Comparison of ENCODE assay signal across 1 cellular context in the genomic region with DNA sequence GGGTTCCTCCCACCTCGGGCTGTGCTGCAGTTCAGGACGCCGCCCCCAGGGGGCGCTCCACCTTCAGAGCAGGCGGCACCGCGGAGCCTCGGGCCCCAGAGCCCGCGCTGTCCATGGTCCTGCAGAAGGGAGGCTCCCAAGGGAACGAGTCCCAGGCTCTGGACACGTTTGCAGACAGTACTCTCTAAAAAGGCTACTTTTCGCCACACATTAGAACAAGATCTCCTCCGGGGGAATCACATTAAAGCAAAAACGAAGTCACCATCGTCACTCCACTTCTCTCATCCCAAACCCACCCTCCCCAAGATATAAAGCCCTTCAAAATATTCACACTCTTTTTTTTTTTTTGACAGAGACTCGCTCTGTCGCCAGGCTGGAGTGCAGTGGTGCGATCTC.
A peak's percentile ranks its signal among the peaks of the same experiment; 100 is the strongest.
TF ChIP-seq lines count a peak whose summit lies in the region.

No MANE protein-coding gene starts in this region.

TF ChIP-seq in K562, 482 proteins besides CTCF, POLR2A, EP300 and RAD21 (continued from another document and continues in another):
- no peak for TF ChIP-seq KDM2B (CRISPR knock-in tag; IDR thresholded peaks at IDR 0.05)
- TF ChIP-seq SMAD1 (IDR thresholded peaks at IDR 0.05; ENCODE audit: low read depth, low read length, partially characterized antibody), result no peak
- TF ChIP-seq TCFL5 (CRISPR knock-in tag; conservative IDR thresholded peaks at IDR 0.05), result no peak
- peak; percentile 89 for TF ChIP-seq GABPB1 (CRISPR knock-in tag; IDR thresholded peaks at IDR 0.05)
- TF ChIP-seq, protein P1, sequence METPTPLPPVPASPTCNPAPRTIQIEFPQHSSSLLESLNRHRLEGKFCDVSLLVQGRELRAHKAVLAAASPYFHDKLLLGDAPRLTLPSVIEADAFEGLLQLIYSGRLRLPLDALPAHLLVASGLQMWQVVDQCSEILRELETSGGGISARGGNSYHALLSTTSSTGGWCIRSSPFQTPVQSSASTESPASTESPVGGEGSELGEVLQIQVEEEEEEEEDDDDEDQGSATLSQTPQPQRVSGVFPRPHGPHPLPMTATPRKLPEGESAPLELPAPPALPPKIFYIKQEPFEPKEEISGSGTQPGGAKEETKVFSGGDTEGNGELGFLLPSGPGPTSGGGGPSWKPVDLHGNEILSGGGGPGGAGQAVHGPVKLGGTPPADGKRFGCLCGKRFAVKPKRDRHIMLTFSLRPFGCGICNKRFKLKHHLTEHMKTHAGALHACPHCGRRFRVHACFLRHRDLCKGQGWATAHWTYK (CRISPR knock-in tag; IDR thresholded peaks at IDR 0.05), result no peak
- no peak for TF ChIP-seq GTF2F1 (IDR thresholded peaks at IDR 0.05; ENCODE audit: low read depth, low read length)
- TF ChIP-seq, protein P2, sequence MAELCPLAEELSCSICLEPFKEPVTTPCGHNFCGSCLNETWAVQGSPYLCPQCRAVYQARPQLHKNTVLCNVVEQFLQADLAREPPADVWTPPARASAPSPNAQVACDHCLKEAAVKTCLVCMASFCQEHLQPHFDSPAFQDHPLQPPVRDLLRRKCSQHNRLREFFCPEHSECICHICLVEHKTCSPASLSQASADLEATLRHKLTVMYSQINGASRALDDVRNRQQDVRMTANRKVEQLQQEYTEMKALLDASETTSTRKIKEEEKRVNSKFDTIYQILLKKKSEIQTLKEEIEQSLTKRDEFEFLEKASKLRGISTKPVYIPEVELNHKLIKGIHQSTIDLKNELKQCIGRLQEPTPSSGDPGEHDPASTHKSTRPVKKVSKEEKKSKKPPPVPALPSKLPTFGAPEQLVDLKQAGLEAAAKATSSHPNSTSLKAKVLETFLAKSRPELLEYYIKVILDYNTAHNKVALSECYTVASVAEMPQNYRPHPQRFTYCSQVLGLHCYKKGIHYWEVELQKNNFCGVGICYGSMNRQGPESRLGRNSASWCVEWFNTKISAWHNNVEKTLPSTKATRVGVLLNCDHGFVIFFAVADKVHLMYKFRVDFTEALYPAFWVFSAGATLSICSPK (IDR thresholded peaks at IDR 0.05; ENCODE audit: borderline replicate concordance), result no peak
- no peak for TF ChIP-seq ZFP1 (CRISPR knock-in tag; IDR thresholded peaks at IDR 0.05)
- TF ChIP-seq GABPB2 (CRISPR knock-in tag; conservative IDR thresholded peaks at IDR 0.05), result no peak
- TF ChIP-seq POLR3G (IDR thresholded peaks at IDR 0.05; ENCODE audit: extremely low read depth, insufficient read length, insufficient replicate concordance), result no peak
- no peak for TF ChIP-seq THRAP3 (IDR thresholded peaks at IDR 0.05; ENCODE audit: borderline replicate concordance)
- 0 out of 2 replicates have a peak, but pooled peaks have one; percentile 34 for TF ChIP-seq CBX5 (IDR thresholded peaks at IDR 0.05; ENCODE audit: borderline replicate concordance, low read depth)
- TF ChIP-seq L3MBTL2 (IDR thresholded peaks at IDR 0.05), result no peak; the same call in 1 of the 2 replicates
- TF ChIP-seq ETV5 (CRISPR knock-in tag; IDR thresholded peaks at IDR 0.05; ENCODE audit: low read depth), result peak; percentile 92
- no peak for TF ChIP-seq FOSL1 (tag; conservative IDR thresholded peaks at IDR 0.05)
- peak; percentile 92; the same call in 1 of the 2 replicates for TF ChIP-seq ZNF224 (CRISPR knock-in tag; IDR thresholded peaks at IDR 0.05)
- TF ChIP-seq E2F3 (CRISPR knock-in tag; IDR thresholded peaks at IDR 0.05), result 0 out of 2 replicates have a peak, but pooled peaks have one; percentile 23
- no peak for TF ChIP-seq NFIC (IDR thresholded peaks at IDR 0.05)
- TF ChIP-seq, protein P3, sequence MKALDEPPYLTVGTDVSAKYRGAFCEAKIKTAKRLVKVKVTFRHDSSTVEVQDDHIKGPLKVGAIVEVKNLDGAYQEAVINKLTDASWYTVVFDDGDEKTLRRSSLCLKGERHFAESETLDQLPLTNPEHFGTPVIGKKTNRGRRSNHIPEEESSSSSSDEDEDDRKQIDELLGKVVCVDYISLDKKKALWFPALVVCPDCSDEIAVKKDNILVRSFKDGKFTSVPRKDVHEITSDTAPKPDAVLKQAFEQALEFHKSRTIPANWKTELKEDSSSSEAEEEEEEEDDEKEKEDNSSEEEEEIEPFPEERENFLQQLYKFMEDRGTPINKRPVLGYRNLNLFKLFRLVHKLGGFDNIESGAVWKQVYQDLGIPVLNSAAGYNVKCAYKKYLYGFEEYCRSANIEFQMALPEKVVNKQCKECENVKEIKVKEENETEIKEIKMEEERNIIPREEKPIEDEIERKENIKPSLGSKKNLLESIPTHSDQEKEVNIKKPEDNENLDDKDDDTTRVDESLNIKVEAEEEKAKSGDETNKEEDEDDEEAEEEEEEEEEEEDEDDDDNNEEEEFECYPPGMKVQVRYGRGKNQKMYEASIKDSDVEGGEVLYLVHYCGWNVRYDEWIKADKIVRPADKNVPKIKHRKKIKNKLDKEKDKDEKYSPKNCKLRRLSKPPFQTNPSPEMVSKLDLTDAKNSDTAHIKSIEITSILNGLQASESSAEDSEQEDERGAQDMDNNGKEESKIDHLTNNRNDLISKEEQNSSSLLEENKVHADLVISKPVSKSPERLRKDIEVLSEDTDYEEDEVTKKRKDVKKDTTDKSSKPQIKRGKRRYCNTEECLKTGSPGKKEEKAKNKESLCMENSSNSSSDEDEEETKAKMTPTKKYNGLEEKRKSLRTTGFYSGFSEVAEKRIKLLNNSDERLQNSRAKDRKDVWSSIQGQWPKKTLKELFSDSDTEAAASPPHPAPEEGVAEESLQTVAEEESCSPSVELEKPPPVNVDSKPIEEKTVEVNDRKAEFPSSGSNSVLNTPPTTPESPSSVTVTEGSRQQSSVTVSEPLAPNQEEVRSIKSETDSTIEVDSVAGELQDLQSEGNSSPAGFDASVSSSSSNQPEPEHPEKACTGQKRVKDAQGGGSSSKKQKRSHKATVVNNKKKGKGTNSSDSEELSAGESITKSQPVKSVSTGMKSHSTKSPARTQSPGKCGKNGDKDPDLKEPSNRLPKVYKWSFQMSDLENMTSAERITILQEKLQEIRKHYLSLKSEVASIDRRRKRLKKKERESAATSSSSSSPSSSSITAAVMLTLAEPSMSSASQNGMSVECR (CRISPR knock-in tag; IDR thresholded peaks at IDR 0.05), result peak; percentile 98
- no peak for TF ChIP-seq NRF1 (conservative IDR thresholded peaks at IDR 0.05 in 1 of 2, IDR thresholded peaks at IDR 0.05 in 1 of 2)
- TF ChIP-seq, protein P4, sequence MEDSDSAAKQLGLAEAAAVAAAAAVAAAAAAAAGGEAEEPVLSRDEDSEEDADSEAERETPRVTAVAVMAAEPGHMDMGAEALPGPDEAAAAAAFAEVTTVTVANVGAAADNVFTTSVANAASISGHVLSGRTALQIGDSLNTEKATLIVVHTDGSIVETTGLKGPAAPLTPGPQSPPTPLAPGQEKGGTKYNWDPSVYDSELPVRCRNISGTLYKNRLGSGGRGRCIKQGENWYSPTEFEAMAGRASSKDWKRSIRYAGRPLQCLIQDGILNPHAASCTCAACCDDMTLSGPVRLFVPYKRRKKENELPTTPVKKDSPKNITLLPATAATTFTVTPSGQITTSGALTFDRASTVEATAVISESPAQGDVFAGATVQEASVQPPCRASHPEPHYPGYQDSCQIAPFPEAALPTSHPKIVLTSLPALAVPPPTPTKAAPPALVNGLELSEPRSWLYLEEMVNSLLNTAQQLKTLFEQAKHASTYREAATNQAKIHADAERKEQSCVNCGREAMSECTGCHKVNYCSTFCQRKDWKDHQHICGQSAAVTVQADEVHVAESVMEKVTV (CRISPR knock-in tag; IDR thresholded peaks at IDR 0.05), result peak; percentile 97
- peak; percentile 99 for TF ChIP-seq EHMT2 (IDR thresholded peaks at IDR 0.05)
- TF ChIP-seq PPARD (CRISPR knock-in tag; IDR thresholded peaks at IDR 0.05), result no peak
- TF ChIP-seq, protein P5, sequence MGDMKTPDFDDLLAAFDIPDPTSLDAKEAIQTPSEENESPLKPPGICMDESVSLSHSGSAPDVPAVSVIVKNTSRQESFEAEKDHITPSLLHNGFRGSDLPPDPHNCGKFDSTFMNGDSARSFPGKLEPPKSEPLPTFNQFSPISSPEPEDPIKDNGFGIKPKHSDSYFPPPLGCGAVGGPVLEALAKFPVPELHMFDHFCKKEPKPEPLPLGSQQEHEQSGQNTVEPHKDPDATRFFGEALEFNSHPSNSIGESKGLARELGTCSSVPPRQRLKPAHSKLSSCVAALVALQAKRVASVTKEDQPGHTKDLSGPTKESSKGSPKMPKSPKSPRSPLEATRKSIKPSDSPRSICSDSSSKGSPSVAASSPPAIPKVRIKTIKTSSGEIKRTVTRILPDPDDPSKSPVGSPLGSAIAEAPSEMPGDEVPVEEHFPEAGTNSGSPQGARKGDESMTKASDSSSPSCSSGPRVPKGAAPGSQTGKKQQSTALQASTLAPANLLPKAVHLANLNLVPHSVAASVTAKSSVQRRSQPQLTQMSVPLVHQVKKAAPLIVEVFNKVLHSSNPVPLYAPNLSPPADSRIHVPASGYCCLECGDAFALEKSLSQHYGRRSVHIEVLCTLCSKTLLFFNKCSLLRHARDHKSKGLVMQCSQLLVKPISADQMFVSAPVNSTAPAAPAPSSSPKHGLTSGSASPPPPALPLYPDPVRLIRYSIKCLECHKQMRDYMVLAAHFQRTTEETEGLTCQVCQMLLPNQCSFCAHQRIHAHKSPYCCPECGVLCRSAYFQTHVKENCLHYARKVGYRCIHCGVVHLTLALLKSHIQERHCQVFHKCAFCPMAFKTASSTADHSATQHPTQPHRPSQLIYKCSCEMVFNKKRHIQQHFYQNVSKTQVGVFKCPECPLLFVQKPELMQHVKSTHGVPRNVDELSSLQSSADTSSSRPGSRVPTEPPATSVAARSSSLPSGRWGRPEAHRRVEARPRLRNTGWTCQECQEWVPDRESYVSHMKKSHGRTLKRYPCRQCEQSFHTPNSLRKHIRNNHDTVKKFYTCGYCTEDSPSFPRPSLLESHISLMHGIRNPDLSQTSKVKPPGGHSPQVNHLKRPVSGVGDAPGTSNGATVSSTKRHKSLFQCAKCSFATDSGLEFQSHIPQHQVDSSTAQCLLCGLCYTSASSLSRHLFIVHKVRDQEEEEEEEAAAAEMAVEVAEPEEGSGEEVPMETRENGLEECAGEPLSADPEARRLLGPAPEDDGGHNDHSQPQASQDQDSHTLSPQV (IDR thresholded peaks at IDR 0.05), result no peak
- no peak for TF ChIP-seq SMARCA4 (IDR thresholded peaks at IDR 0.05)
- TF ChIP-seq ZNF24 (IDR thresholded peaks at IDR 0.05), result peak; percentile 79
- TF ChIP-seq SRSF3 (IDR thresholded peaks at IDR 0.05; ENCODE audit: insufficient read depth, low read length), result no peak
- TF ChIP-seq, protein P6, sequence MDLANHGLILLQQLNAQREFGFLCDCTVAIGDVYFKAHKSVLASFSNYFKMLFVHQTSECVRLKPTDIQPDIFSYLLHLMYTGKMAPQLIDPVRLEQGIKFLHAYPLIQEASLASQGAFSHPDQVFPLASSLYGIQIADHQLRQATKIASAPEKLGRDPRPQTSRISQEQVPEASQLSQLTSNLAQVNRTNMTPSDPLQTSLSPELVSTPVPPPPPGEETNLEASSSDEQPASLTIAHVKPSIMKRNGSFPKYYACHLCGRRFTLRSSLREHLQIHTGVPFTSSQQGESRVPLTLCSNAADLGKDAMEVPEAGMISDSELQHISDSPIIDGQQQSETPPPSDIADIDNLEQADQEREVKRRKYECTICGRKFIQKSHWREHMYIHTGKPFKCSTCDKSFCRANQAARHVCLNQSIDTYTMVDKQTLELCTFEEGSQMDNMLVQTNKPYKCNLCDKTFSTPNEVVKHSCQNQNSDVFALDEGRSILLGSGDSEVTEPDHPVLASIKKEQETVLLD (IDR thresholded peaks at IDR 0.05), result no peak
- TF ChIP-seq, protein P7, sequence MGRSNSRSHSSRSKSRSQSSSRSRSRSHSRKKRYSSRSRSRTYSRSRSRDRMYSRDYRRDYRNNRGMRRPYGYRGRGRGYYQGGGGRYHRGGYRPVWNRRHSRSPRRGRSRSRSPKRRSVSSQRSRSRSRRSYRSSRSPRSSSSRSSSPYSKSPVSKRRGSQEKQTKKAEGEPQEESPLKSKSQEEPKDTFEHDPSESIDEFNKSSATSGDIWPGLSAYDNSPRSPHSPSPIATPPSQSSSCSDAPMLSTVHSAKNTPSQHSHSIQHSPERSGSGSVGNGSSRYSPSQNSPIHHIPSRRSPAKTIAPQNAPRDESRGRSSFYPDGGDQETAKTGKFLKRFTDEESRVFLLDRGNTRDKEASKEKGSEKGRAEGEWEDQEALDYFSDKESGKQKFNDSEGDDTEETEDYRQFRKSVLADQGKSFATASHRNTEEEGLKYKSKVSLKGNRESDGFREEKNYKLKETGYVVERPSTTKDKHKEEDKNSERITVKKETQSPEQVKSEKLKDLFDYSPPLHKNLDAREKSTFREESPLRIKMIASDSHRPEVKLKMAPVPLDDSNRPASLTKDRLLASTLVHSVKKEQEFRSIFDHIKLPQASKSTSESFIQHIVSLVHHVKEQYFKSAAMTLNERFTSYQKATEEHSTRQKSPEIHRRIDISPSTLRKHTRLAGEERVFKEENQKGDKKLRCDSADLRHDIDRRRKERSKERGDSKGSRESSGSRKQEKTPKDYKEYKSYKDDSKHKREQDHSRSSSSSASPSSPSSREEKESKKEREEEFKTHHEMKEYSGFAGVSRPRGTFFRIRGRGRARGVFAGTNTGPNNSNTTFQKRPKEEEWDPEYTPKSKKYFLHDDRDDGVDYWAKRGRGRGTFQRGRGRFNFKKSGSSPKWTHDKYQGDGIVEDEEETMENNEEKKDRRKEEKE (IDR thresholded peaks at IDR 0.05; ENCODE audit: borderline replicate concordance in 1 of 2, control insufficient read depth in 1 of 2, low read depth in 2 of 2, low read length in 1 of 2), result no peak
- TF ChIP-seq U2AF1 (optimal IDR thresholded peaks at IDR 0.05; ENCODE audit: low read depth, low read length), result no peak
- TF ChIP-seq, protein P8, sequence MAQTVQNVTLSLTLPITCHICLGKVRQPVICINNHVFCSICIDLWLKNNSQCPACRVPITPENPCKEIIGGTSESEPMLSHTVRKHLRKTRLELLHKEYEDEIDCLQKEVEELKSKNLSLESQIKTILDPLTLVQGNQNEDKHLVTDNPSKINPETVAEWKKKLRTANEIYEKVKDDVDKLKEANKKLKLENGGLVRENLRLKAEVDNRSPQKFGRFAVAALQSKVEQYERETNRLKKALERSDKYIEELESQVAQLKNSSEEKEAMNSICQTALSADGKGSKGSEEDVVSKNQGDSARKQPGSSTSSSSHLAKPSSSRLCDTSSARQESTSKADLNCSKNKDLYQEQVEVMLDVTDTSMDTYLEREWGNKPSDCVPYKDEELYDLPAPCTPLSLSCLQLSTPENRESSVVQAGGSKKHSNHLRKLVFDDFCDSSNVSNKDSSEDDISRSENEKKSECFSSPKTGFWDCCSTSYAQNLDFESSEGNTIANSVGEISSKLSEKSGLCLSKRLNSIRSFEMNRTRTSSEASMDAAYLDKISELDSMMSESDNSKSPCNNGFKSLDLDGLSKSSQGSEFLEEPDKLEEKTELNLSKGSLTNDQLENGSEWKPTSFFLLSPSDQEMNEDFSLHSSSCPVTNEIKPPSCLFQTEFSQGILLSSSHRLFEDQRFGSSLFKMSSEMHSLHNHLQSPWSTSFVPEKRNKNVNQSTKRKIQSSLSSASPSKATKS (CRISPR knock-in tag; IDR thresholded peaks at IDR 0.05), result no peak
- no peak for TF ChIP-seq COPS2 (conservative IDR thresholded peaks at IDR 0.05)
